Comparison of ENCODE assay signal across 1 cellular context in genomic region chr5:135304352-135305221, GRCh38.
TF ChIP-seq lines count a peak whose summit lies in the region.

No MANE protein-coding gene starts in this region.

TF ChIP-seq in HepG2, 621 proteins besides CTCF, POLR2A, EP300 and RAD21 (continued from another document and continues in another):
- TF ChIP-seq PBX3 (CRISPR knock-in tag; IDR thresholded peaks at IDR 0.05; ENCODE audit: borderline replicate concordance) (no peak), ZNF737 (CRISPR knock-in tag; IDR thresholded peaks at IDR 0.05; ENCODE audit: borderline replicate concordance) (no peak), MAFK (conservative IDR thresholded peaks at IDR 0.05 in 1 of 2, IDR thresholded peaks at IDR 0.05 in 1 of 2; ENCODE audit: low read length in 2 of 2) (no peak), ZNF615 (CRISPR knock-in tag; IDR thresholded peaks at IDR 0.05; ENCODE audit: borderline replicate concordance) (no peak), MTA3 (CRISPR knock-in tag; IDR thresholded peaks at IDR 0.05) (no peak), ZNF556 (CRISPR knock-in tag; IDR thresholded peaks at IDR 0.05; ENCODE audit: borderline replicate concordance) (peak; percentile 61; the same call in 1 of the 2 replicates), ETV6 (CRISPR knock-in tag; conservative IDR thresholded peaks at IDR 0.05) (no peak), CAMTA2 (CRISPR knock-in tag; IDR thresholded peaks at IDR 0.05; ENCODE audit: borderline replicate concordance) (no peak), JUND (CRISPR knock-in tag; IDR thresholded peaks at IDR 0.05) (no peak), NFYB (CRISPR knock-in tag; IDR thresholded peaks at IDR 0.05) (no peak), PTBP1 (IDR thresholded peaks at IDR 0.05; ENCODE audit: low read depth, low read length, poor library complexity, severe bottlenecking) (no peak), IRF2 (CRISPR knock-in tag; IDR thresholded peaks at IDR 0.05) (no peak), ZNF280D (CRISPR knock-in tag; IDR thresholded peaks at IDR 0.05) (no peak), ZNF230 (CRISPR knock-in tag; IDR thresholded peaks at IDR 0.05) (no peak), ZBTB33 (CRISPR knock-in tag; IDR thresholded peaks at IDR 0.05) (peak; percentile 55; the same call in 1 of the 2 replicates), SCMH1 (CRISPR knock-in tag; IDR thresholded peaks at IDR 0.05; ENCODE audit: borderline replicate concordance) (no peak), ZBTB42 (CRISPR knock-in tag; IDR thresholded peaks at IDR 0.05) (peak; percentile 72; the same call in 1 of the 2 replicates), GTF2F1 (IDR thresholded peaks at IDR 0.05; ENCODE audit: low read length) (no peak), PHF5A (CRISPR knock-in tag; IDR thresholded peaks at IDR 0.05; ENCODE audit: low read depth, unreplicated experiment) (no peak), RERE (CRISPR knock-in tag; IDR thresholded peaks at IDR 0.05; ENCODE audit: low read depth) (peak; percentile 55; the same call in 1 of the 2 replicates), ZBTB10 (CRISPR knock-in tag; IDR thresholded peaks at IDR 0.05; ENCODE audit: borderline replicate concordance) (peak; percentile 20; the same call in 1 of the 2 replicates), CBX1 (IDR thresholded peaks at IDR 0.05; ENCODE audit: low read depth) (no peak), FOXK1 (CRISPR knock-in tag; IDR thresholded peaks at IDR 0.05; ENCODE audit: borderline replicate concordance, low read depth) (no peak), IKZF1 (IDR thresholded peaks at IDR 0.05) (no peak), KAT8 (CRISPR knock-in tag; IDR thresholded peaks at IDR 0.05) (no peak), REL (CRISPR knock-in tag; conservative IDR thresholded peaks at IDR 0.05) (no peak), TBX2 (CRISPR knock-in tag; IDR thresholded peaks at IDR 0.05; ENCODE audit: borderline replicate concordance) (no peak), ZKSCAN5 (CRISPR knock-in tag; IDR thresholded peaks at IDR 0.05) (no peak), THAP8 (CRISPR knock-in tag; IDR thresholded peaks at IDR 0.05; ENCODE audit: borderline replicate concordance) (0 out of 2 replicates have a peak, but pooled peaks have one; percentile 51), BRF2 (CRISPR knock-in tag; IDR thresholded peaks at IDR 0.05) (no peak), HCFC1 (IDR thresholded peaks at IDR 0.05; ENCODE audit: low read depth, low read length) (no peak), ZUFSP (CRISPR knock-in tag; IDR thresholded peaks at IDR 0.05; ENCODE audit: borderline replicate concordance) (no peak), PITX1 (CRISPR knock-in tag; IDR thresholded peaks at IDR 0.05) (peak; percentile 93), ADNP (CRISPR knock-in tag; IDR thresholded peaks at IDR 0.05) (no peak), ATF4 (CRISPR knock-in tag; IDR thresholded peaks at IDR 0.05) (no peak), ZNF766 (CRISPR knock-in tag; IDR thresholded peaks at IDR 0.05; ENCODE audit: borderline replicate concordance) (no peak), TRIM24 (CRISPR knock-in tag; IDR thresholded peaks at IDR 0.05) (no peak), ZNF430 (CRISPR knock-in tag; IDR thresholded peaks at IDR 0.05) (no peak), FLYWCH1 (CRISPR knock-in tag; IDR thresholded peaks at IDR 0.05) (no peak), MNT (IDR thresholded peaks at IDR 0.05) (no peak), ZNF772 (CRISPR knock-in tag; IDR thresholded peaks at IDR 0.05) (no peak)
